23 cellular contexts compared by ENCODE assay signal in the genomic region with DNA sequence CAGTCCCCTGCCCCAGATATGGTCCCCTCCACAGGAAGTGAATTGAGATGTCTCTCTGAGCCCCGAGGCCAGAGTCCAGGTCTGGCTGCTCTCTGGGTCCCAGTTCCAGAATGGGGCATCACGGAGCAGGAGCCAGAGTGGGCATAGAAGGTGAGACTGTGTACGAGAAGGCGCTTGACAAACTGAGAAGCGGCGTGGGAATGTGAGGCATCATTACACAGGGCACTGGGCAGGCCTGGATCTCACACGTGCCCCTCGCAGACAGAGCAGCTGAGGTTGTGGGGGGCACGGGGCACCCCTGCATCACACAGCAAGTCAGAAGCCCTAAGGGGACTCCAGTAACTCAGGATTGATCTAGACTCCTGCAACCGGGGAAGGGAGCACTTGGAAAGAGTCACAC.
"Had no signal": no experiment of that assay in that cellular context is flagged by ENCODE, and none has a peak within 500 bp of the region (broad histone marks: within the 10 kb centered on the region; RNA-seq: fewer than 3 reads in every experiment).

No MANE protein-coding gene starts in this region.

- H3K27ac Mint-ChIP-seq: activated naive CD4-positive, alpha-beta T cell treated with anti-CD3 and anti-CD28 coated beads for 36 hours; memory B cell; stimulated activated effector memory CD8-positive, alpha-beta T cell treated with anti-CD3 and anti-CD28 coated beads, Interleukin-12 subunit alpha, Interleukin-12 subunit beta, amount 100 ng/mL, for 72 hours had no signal

- H3K27ac ChIP-seq: epithelial cell of prostate, gastroesophageal sphincter, ovary had no signal

- ATAC-seq: gastroesophageal sphincter; left cardiac atrium; naive thymus-derived CD8-positive, alpha-beta T cell; right cardiac atrium; stimulated activated effector memory CD8-positive, alpha-beta T cell treated with anti-CD3 and anti-CD28 coated beads, Interleukin-12 subunit alpha, Interleukin-12 subunit beta, amount 100 ng/mL, for 72 hours had no signal

- H3K4me3 Mint-ChIP-seq: activated naive CD4-positive, alpha-beta T cell treated with anti-CD3 and anti-CD28 coated beads for 36 hours; memory B cell; stimulated activated effector memory CD8-positive, alpha-beta T cell treated with anti-CD3 and anti-CD28 coated beads, Interleukin-12 subunit alpha, Interleukin-12 subunit beta, amount 100 ng/mL, for 72 hours had no signal

- H3K4me3 ChIP-seq: gastroesophageal sphincter, ovary had no signal

- H3K9me3 ChIP-seq: gastroesophageal sphincter, ovary had no signal

- H3K36me3 Mint-ChIP-seq: memory B cell; naive thymus-derived CD8-positive, alpha-beta T cell had no signal

- H3K27me3 ChIP-seq: gastroesophageal sphincter, ovary had no signal

- H3K27me3 Mint-ChIP-seq: memory B cell; naive thymus-derived CD8-positive, alpha-beta T cell had no signal

- H3K36me3 ChIP-seq: gastroesophageal sphincter, ovary had no signal

- DNase-seq: activated CD4-positive, alpha-beta T cell treated with anti-CD3 and anti-CD28 coated beads for 1 hour; activated CD4-positive, alpha-beta T cell treated with anti-CD3 and anti-CD28 coated beads, Interleukin-2, amount 50 U/mL, for 48 hours; activated CD8-positive, alpha-beta memory T cell treated with anti-CD3 and anti-CD28 coated beads, Interleukin-2, amount 50 U/mL, for 48 hours; activated effector memory CD4-positive, alpha-beta T cell treated with Interleukin-2 at 50 U/mL for 16 hours; activated naive CD4-positive, alpha-beta T cell treated with anti-CD3 and anti-CD28 coated beads for 36 hours; activated T-cell treated with anti-CD3 and anti-CD28 coated beads, Interleukin-2, amount 50 U/mL, for 48 hours; amygdala; cerebellar nuclear complex; cortex of kidney; head of caudate nucleus; islet precursor cell; left cardiac atrium; naive thymus-derived CD8-positive, alpha-beta T cell; ovary; stimulated activated CD4-positive, alpha-beta T cell treated with anti-CD3 and anti-CD28 coated beads, Interleukin-1b, Interleukin-23, amount 100 ng/mL, for 48 hours; T-helper 1 cell; T-helper 9 cell; trophoblast cell had no signal

- H3K9me3 Mint-ChIP-seq: activated naive CD4-positive, alpha-beta T cell treated with anti-CD3 and anti-CD28 coated beads for 36 hours; memory B cell; naive thymus-derived CD8-positive, alpha-beta T cell; stimulated activated effector memory CD8-positive, alpha-beta T cell treated with anti-CD3 and anti-CD28 coated beads, Interleukin-12 subunit alpha, Interleukin-12 subunit beta, amount 100 ng/mL, for 72 hours had no signal
